In the genomic region with DNA sequence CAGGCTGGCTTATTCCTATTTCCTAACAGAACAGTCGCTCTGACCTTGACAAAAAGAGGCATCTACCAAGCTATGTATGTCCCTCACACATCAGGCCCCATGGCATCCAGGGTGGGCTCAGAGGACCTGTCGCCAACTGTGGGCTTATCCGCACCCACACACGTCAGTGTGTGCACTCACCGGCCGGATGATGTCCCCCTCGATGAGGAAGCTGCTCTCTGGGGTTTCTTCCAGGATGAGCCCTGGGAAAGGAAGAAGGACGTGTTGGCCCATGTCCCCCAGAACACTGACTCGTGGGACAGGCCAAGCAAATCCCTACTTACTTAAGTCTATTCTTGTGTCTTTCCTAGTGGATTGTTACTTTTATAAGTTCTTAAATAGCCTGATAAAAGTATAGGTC, we compare ENCODE assay signal across 21 cellular contexts. TPM values are rescaled to one million over a fixed set of nuclear protein-coding genes. Genes with fewer than 3 reads are reported as not detected.
DNase-seq lines count a peak whose midpoint lies in the region; ATAC-seq, FAIRE-seq and TF ChIP-seq lines count a peak whose summit lies in the region.
"Had no signal": no experiment of that assay in that cellular context is flagged by ENCODE, and none has a peak within 500 bp of the region (broad histone marks: within the 10 kb centered on the region; RNA-seq: fewer than 3 reads in every experiment).

No MANE protein-coding gene starts in this region.

- no peaks in the 10 kb centered on the region for H3K9me3 ChIP-seq in right cardiac atrium (ENCODE audit: control insufficient read depth, low read length)
- no peaks in the 10 kb centered on the region for H3K9me3 ChIP-seq in GM12878 (replicated peaks; ENCODE audit: control insufficient read depth, insufficient read depth, low read length)
- no peaks in the 10 kb centered on the region for H3K9me3 ChIP-seq in kidney (ENCODE audit: control insufficient read depth in 1 of 2, low read length in 2 of 2)
- H3K9me3 ChIP-seq in psoas muscle: no peaks in the 10 kb centered on the region
- H3K9me3 ChIP-seq: A549, BE2C, HAP-1 had no signal

- DNase-seq in right cardiac atrium (peak in 2 of 3 donors; percentile 7 to 9), left ventricle myocardium superior (no peak), GM12878 (ENCODE audit: low read depth, low spot score) (no peak), kidney (peak; percentile 60), psoas muscle (no peak), NCI-H2171 (lab: John Stamatoyannopoulos, UW) (no peak)
- DNase-seq: BE2C, COR-L47, DMS153, DMS79 treated with DMSO at 0.1 percent for 48 hours, EL, GOT3 had no signal

- in situ Hi-C loops in GM12878 (cut with MboI): no loop called here

- FAIRE-seq in GM12878 (lab: Jason Lieb, UNC) (no peak), kidney (lab: Jason Lieb, UNC) (no peak)
- FAIRE-seq: A549, D721Med, G401.6, GM12892, GM19239 had no signal

- H3K4me3 ChIP-seq in right cardiac atrium (ENCODE audit: low read length) (no peak overlapping the region), GM12878 (no peak overlapping the region), kidney (ENCODE audit: low read length in 2 of 2) (no peak overlapping the region), psoas muscle (no peak overlapping the region)
- H3K4me3 ChIP-seq: A549, HAP-1 had no signal

- H3K27me3 ChIP-seq in right cardiac atrium (ENCODE audit: control insufficient read depth, insufficient read depth) (no peaks in the 10 kb centered on the region), GM12878 (replicated peaks in 1 of 2; ENCODE audit: control insufficient read depth in 2 of 2, insufficient read depth in 2 of 2, low read length in 1 of 2) (no peaks in the 10 kb centered on the region; a peak in 1 of 4 replicates), psoas muscle (ENCODE audit: insufficient read depth in 3 of 3, low read length in 2 of 3) (no peaks in the 10 kb centered on the region)
- H3K27me3 ChIP-seq: BE2C had no signal

- ATAC-seq in right cardiac atrium (no peak), left ventricle myocardium superior (no peak), GM12878 (no peak), psoas muscle (no peak)
- ATAC-seq: A549; CD8-positive, alpha-beta T cell had no signal

- CTCF ChIA-PET in GM12878 (lab: Yijun Ruan, JAX): interaction anchor here (14.4 kb wide), 1 partner anchor 36 kb away, joined by 535 read pairs; no protein-coding TSS in a partner anchor

- TF ChIP-seq RAD21 in GM12878 (IDR thresholded peaks at IDR 0.05; ENCODE audit: insufficient read depth, low read depth, low read length): no peak

- POLR2A ChIA-PET in GM12878 (lab: Charles Lee): interaction anchor here (0.6 kb wide), 1 partner anchor 40 kb away, joined by 3 read pairs; no protein-coding TSS in a partner anchor

- no peak overlapping the region for H2AFZ ChIP-seq in GM12878 (ENCODE audit: control insufficient read depth, low read depth, low read length)

- SMC1A ChIA-PET in GM12878 (lab: Charles Lee; ENCODE audit: uncharacterized antibody, unreplicated experiment): interaction anchor here (14.4 kb wide), 1 partner anchor 38 kb away, joined by 338 read pairs; no protein-coding TSS in a partner anchor

- intact Hi-C loops in right cardiac atrium (cut with DNase I): loop anchor here in 2 of 4 donors (5.0 to 10.0 kb wide), 3 partner anchors 37 to 372 kb away; a partner anchor contains a TSS
- intact Hi-C loops in left ventricle myocardium superior (cut with micrococcal nuclease): loop anchor here (5.0 kb wide), 1 partner anchor 37 kb away; no protein-coding TSS in a partner anchor
- intact Hi-C loops in GM12878 (cut with micrococcal nuclease; ENCODE audit: unreplicated experiment): no loop called here
- intact Hi-C loops in kidney (cut with DNase I): no loop called here
- intact Hi-C loops in psoas muscle (cut with DNase I): loop anchor here (5.0 kb wide), 1 partner anchor 37 kb away; no protein-coding TSS in a partner anchor

- no peak overlapping the region for H3K4me2 ChIP-seq in GM12878 (ENCODE audit: control insufficient read depth, insufficient read depth)
- H3K4me2 ChIP-seq: A549 had no signal

- no peak for TF ChIP-seq EP300 in GM12878 (IDR thresholded peaks at IDR 0.05; ENCODE audit: borderline replicate concordance in 1 of 2, control insufficient read depth in 1 of 2, low read depth in 2 of 2, low read length in 2 of 2)

- no peaks in the 10 kb centered on the region for H3K4me1 ChIP-seq in right cardiac atrium (ENCODE audit: control insufficient read depth, insufficient read depth, low read length)
- H3K4me1 ChIP-seq in GM12878 (ENCODE audit: control insufficient read depth, insufficient read depth, low read length): peaks cover 16% of the 10 kb centered on the region
- no peaks in the 10 kb centered on the region for H3K4me1 ChIP-seq in kidney (ENCODE audit: control insufficient read depth in 1 of 2, insufficient read depth in 1 of 2, low read depth in 1 of 2, low read length in 2 of 2)
- no peaks in the 10 kb centered on the region for H3K4me1 ChIP-seq in psoas muscle
- H3K4me1 ChIP-seq: A549, BE2C, HAP-1 had no signal

- H3K9ac ChIP-seq in GM12878 (ENCODE audit: control insufficient read depth, insufficient read depth, low read length) (no peak overlapping the region), kidney (ENCODE audit: low read length in 2 of 2) (no peak overlapping the region)

- RAD21 ChIA-PET in GM12878 (lab: Charles Lee; ENCODE audit: unreplicated experiment): interaction anchor here (18.1 kb wide), 1 partner anchor 40 kb away, joined by 463 read pairs; no protein-coding TSS in a partner anchor

- H4K20me1 ChIP-seq in GM12878 (ENCODE audit: control insufficient read depth, insufficient read depth): no peaks in the 10 kb centered on the region

- no peaks in the 10 kb centered on the region for H3K36me3 ChIP-seq in GM12878 (ENCODE audit: control insufficient read depth in 2 of 2, insufficient read depth in 2 of 2, low read length in 1 of 2)
- H3K36me3 ChIP-seq in kidney (ENCODE audit: control insufficient read depth in 1 of 2, insufficient read depth in 2 of 2, low read length in 2 of 2): no peaks in the 10 kb centered on the region
- H3K36me3 ChIP-seq in psoas muscle (ENCODE audit: insufficient read depth in 1 of 2, low read depth in 1 of 2): no peaks in the 10 kb centered on the region
- H3K36me3 ChIP-seq: BE2C, HAP-1 had no signal

- H3K27ac ChIP-seq in right cardiac atrium (ENCODE audit: low read length) (no peak overlapping the region), GM12878 (ENCODE audit: control insufficient read depth, insufficient read depth) (no peak overlapping the region), kidney (ENCODE audit: low read depth in 2 of 2, low read length in 2 of 2) (no peak overlapping the region), psoas muscle (no peak overlapping the region)
- H3K27ac ChIP-seq: A549, C4-2B had no signal

- BruUV-seq in GM12878 (replicated peaks; lab: Mats Ljungman, UMichigan): no TSS peak

- H3K79me2 ChIP-seq in GM12878 (ENCODE audit: control insufficient read depth, insufficient read depth, low read length): no peaks in the 10 kb centered on the region

- TF ChIP-seq CTCF in GM12878 (IDR thresholded peaks at IDR 0.05 in 2 of 3, conservative IDR thresholded peaks at IDR 0.05 in 1 of 3; ENCODE audit: control insufficient read depth in 2 of 3, extremely low read depth in 1 of 3, insufficient read depth in 1 of 3, low read depth in 3 of 3, low read length in 3 of 3): no peak
- TF ChIP-seq CTCF in kidney (IDR thresholded peaks at IDR 0.05; ENCODE audit: borderline replicate concordance, extremely low read depth, insufficient read depth): no peak
- no peak for TF ChIP-seq CTCF in psoas muscle (IDR thresholded peaks at IDR 0.05)

- 75% methylated on average over 9 of the region's 9 CpGs for WGBS in right cardiac atrium
- 73% methylated on average over 9 of the region's 9 CpGs for WGBS in GM12878 (ENCODE audit: insufficient coverage, insufficient replicate concordance, low lambda C conversion rate, missing lambda C conversion rate)
- 85 to 86% (median 85%) methylated on average over 9 of the region's 9 CpGs for WGBS in psoas muscle, 3 donors

- TF ChIP-seq POLR2A in GM12878 (IDR thresholded peaks at IDR 0.05; ENCODE audit: low read depth, low read length): peak; percentile 42; the same call in 1 of the 2 replicates

RNA-seq across cellular contexts. Expression of a gene that starts 3.1 kb away (rescaled TPM):
- total RNA-seq in right cardiac atrium (not detected), left ventricle myocardium superior (not detected), GM12878 (2014; rRNA removed) (0.27 and 0.40 TPM in 2 replicates), GM12878 (2014; rRNA removed; fragmentation: Illumina TruSeq; extraction: Trizol) (0.54 TPM in 1 of 2 replicates, not detected in the other), GM12878 (2021) (0.43 and 1.0 TPM in 2 replicates), kidney (not detected), psoas muscle (not detected)
- polyA plus RNA-seq in right cardiac atrium (not detected), GM12878 (2011; rRNA removed) (0.10 and 0.37 TPM in 2 replicates), GM12878 (2014; fragmentation: Illumina TruSeq; extraction: Trizol) (0.24 TPM in 1 of 2 replicates, not detected in the other), GM12878 (2014; fragmentation: Nextera tagmentation; extraction: Ambion mirVana) (not detected), GM12878 (2014; rRNA removed) (0.18 and 0.37 TPM in 2 replicates), GM12878 (2016; fragmentation: Nextera tagmentation; extraction: Ambion mirVana) (not detected), kidney (ENCODE audit: insufficient read depth, low read depth, low replicate concordance) (not detected), psoas muscle (under 1 TPM in 1 of 3 donors, not detected in 2; 0.03 TPM)
- 0.76 and 2.4 TPM in 2 replicates for total RNA-seq in GM12878 (2013; cell fraction: nucleolus; rRNA removed)
- 0.72 TPM for polyA plus RNA-seq in GM12878 (2011; ENCODE audit: low read depth)
- 0.34 and 0.53 TPM in 2 replicates for polyA plus RNA-seq in GM12878 (2011; cell fraction: cytosol; rRNA removed)
- 2.4 TPM in 2 replicates for polyA plus RNA-seq in GM12878 (2011; cell fraction: nucleus; rRNA removed)
- 1.3 and 2.0 TPM in 2 replicates for polyA plus RNA-seq in GM12878 (2012)
- polyA minus RNA-seq in GM12878 (2011; rRNA and poly(A)+ RNA removed): 0.52 and 0.95 TPM in 2 replicates
- polyA minus RNA-seq in GM12878 (2011; cell fraction: cytosol; rRNA and poly(A)+ RNA removed): not detected in 2 replicates
- polyA minus RNA-seq in GM12878 (2011; cell fraction: nucleus; rRNA and poly(A)+ RNA removed): 0.77 TPM in 1 of 2 replicates, not detected in the other
- polyA plus RNA-seq: A549, AG04450 had no signal

RNA-seq across cellular contexts. Expression of a gene that starts 10.1 kb away (rescaled TPM):
- total RNA-seq in right cardiac atrium (1 to 10 TPM; 1.2 to 2.6 (median 1.4) TPM), left ventricle myocardium superior (1.9 TPM), GM12878 (2014; rRNA removed) (212 and 227 TPM in 2 replicates), GM12878 (2014; rRNA removed; fragmentation: Illumina TruSeq; extraction: Trizol) (57.4 and 58.0 TPM in 2 replicates), GM12878 (2021) (181 and 194 TPM in 2 replicates), kidney (11.8 TPM), psoas muscle (1 to 10 TPM in 3 of 4 donors, under 1 TPM in 1; 0.64 to 2.4 (median 1.8) TPM)
- polyA plus RNA-seq in right cardiac atrium (2.2 TPM), GM12878 (2011; rRNA removed) (47.5 and 84.3 TPM in 2 replicates), GM12878 (2014; fragmentation: Illumina TruSeq; extraction: Trizol) (11.9 and 35.6 TPM in 2 replicates), GM12878 (2014; fragmentation: Nextera tagmentation; extraction: Ambion mirVana) (10 to 100 TPM in 1 of 2 experiments, 1 to 10 TPM in 1; 9.7 to 34.6 TPM), GM12878 (2014; rRNA removed) (158 and 168 TPM in 2 replicates), GM12878 (2016; fragmentation: Nextera tagmentation; extraction: Ambion mirVana) (10 to 100 TPM; 10.2 to 56.4 TPM), kidney (ENCODE audit: insufficient read depth, low read depth, low replicate concordance) (5.6 TPM), psoas muscle (1 to 10 TPM; 3.1 to 5.8 (median 4.1) TPM)
- 404 and 419 TPM in 2 replicates for total RNA-seq in GM12878 (2013; cell fraction: nucleolus; rRNA removed)
- 22.1 TPM for polyA plus RNA-seq in GM12878 (2011; ENCODE audit: low read depth)
- polyA plus RNA-seq in GM12878 (2011; cell fraction: cytosol; rRNA removed): 146 and 184 TPM in 2 replicates
- 522 and 621 TPM in 2 replicates for polyA plus RNA-seq in GM12878 (2011; cell fraction: nucleus; rRNA removed)
- polyA plus RNA-seq in GM12878 (2012): 61.4 and 155 TPM in 2 replicates
- polyA minus RNA-seq in GM12878 (2011; rRNA and poly(A)+ RNA removed): 98.2 and 232 TPM in 2 replicates
- 87.6 and 111 TPM in 2 replicates for polyA minus RNA-seq in GM12878 (2011; cell fraction: cytosol; rRNA and poly(A)+ RNA removed)
- polyA minus RNA-seq in GM12878 (2011; cell fraction: nucleus; rRNA and poly(A)+ RNA removed): 636 and 718 TPM in 2 replicates

RNA-seq across cellular contexts. Expression of a gene that starts 18.8 kb away (rescaled TPM):
- under 1 TPM; 0.11 to 0.91 (median 0.66) TPM for total RNA-seq in right cardiac atrium
- polyA plus RNA-seq in right cardiac atrium: 2.2 TPM
- total RNA-seq in left ventricle myocardium superior: 5.0 TPM
- 0.31 TPM in 1 of 2 replicates, not detected in the other for total RNA-seq in GM12878 (2013; cell fraction: nucleolus; rRNA removed)
- total RNA-seq in GM12878 (2014; rRNA removed): 0.05 TPM in 1 of 2 replicates, not detected in the other
- 0.05 TPM in 1 of 2 replicates, not detected in the other for total RNA-seq in GM12878 (2014; rRNA removed; fragmentation: Illumina TruSeq; extraction: Trizol)
- total RNA-seq in GM12878 (2021): 0.10 TPM in 1 of 2 replicates, not detected in the other
- not detected for polyA plus RNA-seq in GM12878 (2011; ENCODE audit: low read depth)
- polyA plus RNA-seq in GM12878 (2011; rRNA removed): not detected in 2 replicates
- polyA plus RNA-seq in GM12878 (2011; cell fraction: cytosol; rRNA removed): not detected in 2 replicates
- 0.79 and 0.84 TPM in 2 replicates for polyA plus RNA-seq in GM12878 (2011; cell fraction: nucleus; rRNA removed)
- 0.16 and 0.22 TPM in 2 replicates for polyA plus RNA-seq in GM12878 (2012)
- 0.01 TPM in 1 of 2 replicates, not detected in the other for polyA plus RNA-seq in GM12878 (2014; fragmentation: Illumina TruSeq; extraction: Trizol)
- under 1 TPM in 1 of 2 experiments, not detected in 1; 0.03 TPM for polyA plus RNA-seq in GM12878 (2014; fragmentation: Nextera tagmentation; extraction: Ambion mirVana)
- polyA plus RNA-seq in GM12878 (2014; rRNA removed): 0.05 and 0.09 TPM in 2 replicates
- polyA plus RNA-seq in GM12878 (2016; fragmentation: Nextera tagmentation; extraction: Ambion mirVana): not detected
- polyA minus RNA-seq in GM12878 (2011; rRNA and poly(A)+ RNA removed): not detected in 2 replicates
- not detected in 2 replicates for polyA minus RNA-seq in GM12878 (2011; cell fraction: cytosol; rRNA and poly(A)+ RNA removed)
- polyA minus RNA-seq in GM12878 (2011; cell fraction: nucleus; rRNA and poly(A)+ RNA removed): 0.10 TPM in 1 of 2 replicates, not detected in the other
- total RNA-seq in kidney: 1.4 TPM
- 4.8 TPM for polyA plus RNA-seq in kidney (ENCODE audit: insufficient read depth, low read depth, low replicate concordance)
- 1 to 10 TPM; 1.6 to 5.3 (median 2.8) TPM for total RNA-seq in psoas muscle
- polyA plus RNA-seq in psoas muscle: 1 to 10 TPM; 1.7 to 2.1 (median 1.9) TPM
- polyA plus RNA-seq: AG04450 had no signal

Comparison
In these comparisons a context has a peak if more than half of its experiments do, and no peak if none do; other contexts are left out.
1. DNase-seq: peak in right cardiac atrium (2 of 3) and kidney (single experiment); none in left ventricle myocardium superior (single experiment), GM12878 (single experiment), psoas muscle (0 of 2) and NCI-H2171 (single experiment).
2. intact Hi-C loops: an anchor here in left ventricle myocardium superior (5.0 kb wide) and psoas muscle (5.0 kb wide); none called in GM12878 and kidney.